1 cellular context compared by ENCODE assay signal in the genomic region with DNA sequence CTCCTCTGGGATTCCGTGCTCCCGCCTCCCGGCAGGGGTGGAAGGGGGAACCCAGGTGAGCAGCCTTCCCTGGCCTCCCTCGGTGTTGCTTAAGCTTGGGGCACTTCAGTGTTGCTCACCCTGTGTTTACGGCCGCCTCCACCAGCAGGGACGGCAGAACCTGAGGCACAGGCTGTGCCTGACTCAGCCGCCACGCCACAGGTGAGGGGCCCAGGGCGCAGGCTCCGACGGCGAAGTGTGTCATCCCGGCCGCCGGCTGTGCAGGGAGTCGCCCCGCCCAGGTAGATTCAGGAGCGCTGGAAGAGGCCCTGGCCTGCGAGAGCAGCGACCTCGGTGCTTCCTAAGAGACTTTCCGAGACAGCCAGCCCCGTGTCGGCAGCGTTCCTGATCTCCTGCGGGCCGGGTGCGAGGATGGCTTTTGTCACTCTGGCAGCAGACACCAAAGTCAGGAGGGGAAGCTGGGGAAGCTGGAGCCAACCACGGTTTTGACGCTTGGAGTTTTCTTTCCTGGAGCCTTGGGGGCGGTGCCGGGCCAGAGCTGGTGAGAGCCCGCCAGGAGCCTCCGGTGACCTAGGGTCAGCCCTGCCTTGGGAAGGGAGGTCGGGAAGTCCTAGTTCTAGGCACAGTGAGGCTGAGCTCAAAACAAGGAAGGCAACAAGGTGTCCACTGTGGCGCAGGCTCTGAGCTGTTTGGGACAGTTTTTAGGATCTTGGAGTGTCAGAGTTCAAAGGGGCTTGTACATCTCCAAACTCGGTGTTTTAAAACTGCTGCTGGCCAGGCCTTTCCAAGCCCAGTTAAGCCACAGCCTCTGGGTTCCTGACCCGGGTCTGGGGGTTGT.
TF ChIP-seq lines count a peak whose summit lies in the region.

No MANE protein-coding gene starts in this region.

TF ChIP-seq in HEK293, 187 proteins besides CTCF, POLR2A, EP300 and RAD21 (continued from another document):
- TF ChIP-seq ZNF280D (tag by site-specific recombination; IDR thresholded peaks at IDR 0.05) = no peak
- TF ChIP-seq ZNF2 (tag by site-specific recombination; IDR thresholded peaks at IDR 0.05) = no peak
- peak; percentile 100 for TF ChIP-seq SCRT2 (tag by site-specific recombination; IDR thresholded peaks at IDR 0.05)
- peak; percentile 83; the same call in 1 of the 2 replicates for TF ChIP-seq ZEB2 (tag by site-specific recombination; IDR thresholded peaks at IDR 0.05)
- no peak for TF ChIP-seq ZNF169 (tag by site-specific recombination; IDR thresholded peaks at IDR 0.05)
- no peak; the same call in 1 of the 2 replicates for TF ChIP-seq ZBTB21 (tag by site-specific recombination; IDR thresholded peaks at IDR 0.05)
- peak; percentile 95 for TF ChIP-seq ZBTB20 (tag by site-specific recombination; IDR thresholded peaks at IDR 0.05)
- TF ChIP-seq OSR2 (tag by site-specific recombination; IDR thresholded peaks at IDR 0.05) = peak; percentile 71
TF ChIP-seq in HEK293: peak in this region for 33.
